ENCODE assay signal across 9 cellular contexts in the genomic region with DNA sequence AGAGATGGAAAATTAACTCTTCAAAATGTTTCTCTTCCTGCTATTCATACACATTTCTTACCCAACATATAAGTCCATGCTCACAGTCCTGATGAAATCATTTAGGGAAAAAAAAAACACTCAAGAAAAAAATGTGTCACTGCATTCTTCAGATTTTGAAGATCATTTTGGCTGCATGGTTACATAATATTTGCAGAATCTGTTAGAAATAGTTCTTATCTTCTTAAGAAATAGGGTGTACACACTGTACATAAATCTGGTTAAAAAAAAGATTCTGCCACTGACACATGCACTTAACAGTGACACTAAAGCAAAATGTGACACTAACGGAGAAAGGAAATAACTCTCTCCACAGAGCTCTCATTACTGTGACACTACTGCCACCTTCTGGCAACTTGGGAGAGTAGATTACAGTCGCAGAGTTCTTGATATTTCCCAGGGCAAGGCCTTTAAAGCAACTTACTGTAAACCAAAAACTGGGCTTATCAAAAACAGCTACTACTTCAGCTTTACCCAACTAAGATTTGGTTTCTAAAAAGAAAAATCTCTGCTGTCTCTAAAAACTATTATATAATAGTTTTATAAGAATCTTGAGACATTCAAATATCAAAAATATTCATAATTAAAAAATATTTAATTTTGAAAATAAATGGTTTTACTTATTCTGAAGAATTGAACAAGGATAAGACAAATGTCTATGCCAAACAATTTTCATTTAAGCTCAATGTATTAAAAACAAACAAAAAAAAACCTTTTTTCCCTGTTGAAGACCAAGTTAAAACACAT.
DNase-seq lines count a peak whose midpoint lies in the region; ATAC-seq, FAIRE-seq and TF ChIP-seq lines count a peak whose summit lies in the region.
"Had no signal": no experiment of that assay in that cellular context is flagged by ENCODE, and none has a peak within 500 bp of the region (broad histone marks: within the 10 kb centered on the region; RNA-seq: fewer than 3 reads in every experiment).

No MANE protein-coding gene starts in this region.

- no peak overlapping the region for H3K4me2 ChIP-seq in keratinocyte (ENCODE audit: control insufficient read depth, extremely low read depth, insufficient read depth, low read depth, low read length)

- peaks cover 2% of the 10 kb centered on the region for H3K79me2 ChIP-seq in keratinocyte (ENCODE audit: control insufficient read depth, insufficient read depth, low read length)

- H3K27ac ChIP-seq in keratinocyte (ENCODE audit: control insufficient read depth, insufficient read depth, low read length), result no peak overlapping the region

- dilution Hi-C loops in keratinocyte (cut with MboI; ENCODE audit: extremely low pct_ligation_motif_present, low sequenced_read_pairs), result no loop called here

- H3K9me3 Mint-ChIP-seq in T-helper 2 cell treated with Interferon-gamma antibody and Interleukin-4, amounts not matched to agents 5 μg/mL and 100 μg/mL, for 36 hours, result no peaks in the 10 kb centered on the region
- H3K9me3 Mint-ChIP-seq: IgD-negative memory B cell had no signal

- no peaks in the 10 kb centered on the region for H3K27me3 ChIP-seq in keratinocyte (ENCODE audit: control insufficient read depth, extremely low read depth, insufficient read depth, low read length)

- no peak overlapping the region for H3K9ac ChIP-seq in keratinocyte (ENCODE audit: control insufficient read depth, extremely low read depth, insufficient read depth, low read length)

- in situ Hi-C loops in T47D (cut with HindIII; ENCODE audit: low pct_unique_long_range_greater_than_20kb, low sequenced_read_pairs), result no loop called here

- peak; percentile 64 to 77 (median 65) for TF ChIP-seq CTCF in keratinocyte (optimal IDR thresholded peaks at IDR 0.05 in 1 of 3, IDR thresholded peaks at IDR 0.05 in 1 of 3, conservative IDR thresholded peaks at IDR 0.05 in 1 of 3; ENCODE audit: extremely low read depth in 1 of 3, insufficient read depth in 2 of 3, low read length in 3 of 3)

- H3K4me1 ChIP-seq in keratinocyte (ENCODE audit: control insufficient read depth, extremely low read depth, insufficient read depth, low read length), result peaks cover 6% of the 10 kb centered on the region

- H3K36me3 ChIP-seq in keratinocyte (ENCODE audit: control insufficient read depth in 2 of 2, extremely low read depth in 1 of 2, insufficient read depth in 2 of 2, low read length in 2 of 2), result peaks cover 7 to 11% of the 10 kb centered on the region in 2 experiments

- no peaks in the 10 kb centered on the region for H4K20me1 ChIP-seq in keratinocyte (ENCODE audit: control insufficient read depth, extremely low read depth, insufficient read depth, low read length)

- no peak overlapping the region for H3K27ac Mint-ChIP-seq in T-helper 2 cell treated with Interferon-gamma antibody and Interleukin-4, amounts not matched to agents 5 μg/mL and 100 μg/mL, for 36 hours
- H3K27ac Mint-ChIP-seq: IgD-negative memory B cell had no signal

- FAIRE-seq in keratinocyte (lab: Jason Lieb, UNC), result peak; percentile 93

- H3K4me1 Mint-ChIP-seq in T-helper 2 cell treated with Interferon-gamma antibody and Interleukin-4, amounts not matched to agents 5 μg/mL and 100 μg/mL, for 36 hours (ENCODE audit: low read depth), result peaks cover 17% of the 10 kb centered on the region

- H3K27me3 Mint-ChIP-seq in T-helper 2 cell treated with Interferon-gamma antibody and Interleukin-4, amounts not matched to agents 5 μg/mL and 100 μg/mL, for 36 hours (ENCODE audit: low read depth), result no peaks in the 10 kb centered on the region
- H3K27me3 Mint-ChIP-seq: IgD-negative memory B cell had no signal

- peaks cover 4% of the 10 kb centered on the region for H3K36me3 Mint-ChIP-seq in T-helper 2 cell treated with Interferon-gamma antibody and Interleukin-4, amounts not matched to agents 5 μg/mL and 100 μg/mL, for 36 hours (ENCODE audit: low read depth)

- H2AFZ ChIP-seq in keratinocyte (ENCODE audit: control insufficient read depth, low read length), result no peak overlapping the region

- no peaks in the 10 kb centered on the region for H3K9me3 ChIP-seq in keratinocyte (ENCODE audit: control insufficient read depth, low read depth, low read length)

- ATAC-seq in GM18520 (IDR thresholded peaks at IDR 0.05; ENCODE audit: unreplicated experiment) (peak; percentile 94), HG03064 (IDR thresholded peaks at IDR 0.05; ENCODE audit: low read depth, unreplicated experiment) (peak; percentile 81)

- DNase-seq in AG20443 (ENCODE audit: low spot score), result peak; percentile 81
- DNase-seq in NCI-H2029 (lab: John Stamatoyannopoulos, UW), result peak; percentile 55
- DNase-seq in T-helper 2 cell treated with Interferon-gamma antibody and Interleukin-4, amounts not matched to agents 5 μg/mL and 100 μg/mL, for 36 hours (ENCODE audit: low spot score), result peak; percentile 63
- DNase-seq in T47D (ENCODE audit: low read depth in 1 of 2, low spot score in 1 of 2), result peak; percentile 71 to 91
- peak; percentile 49 for DNase-seq in keratinocyte (ENCODE audit: low read depth, low spot score)
- peak; percentile 26 for DNase-seq in stimulated activated CD4-positive, alpha-beta T cell treated with anti-CD3 and anti-CD28 coated beads, Interleukin-4, amount 100 ng/mL, for 1 hour

- no peaks in the 10 kb centered on the region for H3K9me1 ChIP-seq in keratinocyte (ENCODE audit: control insufficient read depth, extremely low read depth, insufficient read depth, low read length)

- H3K4me3 ChIP-seq in keratinocyte (ENCODE audit: control insufficient read depth in 2 of 3, extremely low read depth in 1 of 3, insufficient read depth in 2 of 3, low read depth in 1 of 3, low read length in 3 of 3), result no peak overlapping the region

- H3K4me3 Mint-ChIP-seq in T-helper 2 cell treated with Interferon-gamma antibody and Interleukin-4, amounts not matched to agents 5 μg/mL and 100 μg/mL, for 36 hours, result no peak overlapping the region
- H3K4me3 Mint-ChIP-seq: IgD-negative memory B cell had no signal

Comparison
In these comparisons a context has a peak if more than half of its experiments do, and no peak if none do; other contexts are left out.
1. DNase-seq: peak in every context shown above with its lines; median percentile 81 in AG20443; 81 in T47D; 63 in T-helper 2 cell treated with Interferon-gamma antibody and Interleukin-4, amounts not matched to agents 5 μg/mL and 100 μg/mL, for 36 hours; 55 in NCI-H2029; 49 in keratinocyte; 26 in stimulated activated CD4-positive, alpha-beta T cell treated with anti-CD3 and anti-CD28 coated beads, Interleukin-4, amount 100 ng/mL, for 1 hour.